8 cellular contexts compared by ENCODE assay signal in the genomic region with DNA sequence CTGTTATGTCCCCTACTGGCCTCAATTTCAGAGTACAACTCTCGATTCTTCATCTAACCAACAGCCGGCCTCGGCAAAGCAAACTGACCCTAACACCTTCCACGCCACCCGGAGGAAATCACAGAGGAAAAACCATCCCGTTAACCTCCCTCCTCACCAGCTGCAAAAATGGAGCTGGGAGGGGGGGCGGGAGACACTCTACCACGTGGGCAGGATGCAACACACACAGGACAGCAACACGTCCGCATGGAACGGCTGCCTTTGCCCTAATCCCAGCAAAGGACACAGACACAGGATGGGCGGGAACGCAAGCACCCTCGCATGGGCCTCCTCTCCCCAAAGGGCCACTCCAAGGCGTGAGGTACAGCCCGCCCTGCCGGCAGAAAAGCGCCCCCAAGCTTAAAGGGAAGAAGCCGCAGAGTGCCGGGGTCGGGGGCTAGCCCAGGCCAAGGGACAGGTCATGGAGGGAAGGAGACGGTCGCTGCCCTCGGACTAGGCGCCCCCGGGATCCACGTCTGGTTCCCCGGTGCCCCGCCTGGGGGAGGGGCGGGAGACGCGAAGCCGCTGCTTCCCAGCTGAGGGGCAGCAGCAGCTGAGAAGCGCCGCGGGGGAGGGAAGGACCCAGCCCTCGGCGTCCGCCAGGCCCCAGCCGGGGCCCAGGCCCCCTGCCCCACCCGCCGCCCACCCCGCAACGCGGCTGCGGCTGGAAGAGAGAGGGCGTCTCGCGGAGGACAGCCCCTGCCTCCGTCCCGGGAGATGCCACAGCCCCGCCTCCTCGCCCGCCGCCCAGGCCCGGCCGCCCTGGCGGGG. TPM values are rescaled to one million over a fixed set of nuclear protein-coding genes. Genes with fewer than 3 reads are reported as not detected.
DNase-seq lines count a peak whose midpoint lies in the region; ATAC-seq, FAIRE-seq and TF ChIP-seq lines count a peak whose summit lies in the region.

No MANE protein-coding gene starts in this region.

- peak overlapping the region; percentile 99 for H2AFZ ChIP-seq in GM12878 (ENCODE audit: control insufficient read depth, low read depth, low read length)

- H4K20me1 ChIP-seq in GM12878 (ENCODE audit: control insufficient read depth, insufficient read depth), result no peaks in the 10 kb centered on the region

- peak overlapping the region; percentile 88 for H3K4me2 ChIP-seq in GM12878 (ENCODE audit: control insufficient read depth, insufficient read depth)

- H3K9me3 ChIP-seq in GM12878 (replicated peaks; ENCODE audit: control insufficient read depth, insufficient read depth, low read length), result no peaks in the 10 kb centered on the region; the same call in 1 of the 3 replicates

- no peak for TF ChIP-seq EP300 in GM12878 (IDR thresholded peaks at IDR 0.05; ENCODE audit: borderline replicate concordance in 1 of 2, control insufficient read depth in 1 of 2, low read depth in 2 of 2, low read length in 2 of 2)

- SMC1A ChIA-PET in GM12878 (lab: Charles Lee; ENCODE audit: uncharacterized antibody, unreplicated experiment), result interaction anchor here (0.7 to 2.8 kb wide), 10 partner anchors 9 to 356 kb away, joined by 3 to 10 read pairs (median 4); no protein-coding TSS in a partner anchor

- RAD21 ChIA-PET in GM12878 (lab: Charles Lee; ENCODE audit: unreplicated experiment), result interaction anchor here (0.9 to 1.9 kb wide), 9 partner anchors 17 to 161 kb away, joined by 3 to 8 read pairs (median 4); a partner anchor contains a TSS

- H3K27ac ChIP-seq in GM12878 (ENCODE audit: control insufficient read depth, insufficient read depth), result peak overlapping the region; percentile 85

- intact Hi-C loops in GM12878 (cut with micrococcal nuclease; ENCODE audit: unreplicated experiment), result loop anchor here (5.0 kb wide), 2 partner anchors 142 to 157 kb away; no protein-coding TSS in a partner anchor

- H3K79me2 ChIP-seq in GM12878 (ENCODE audit: control insufficient read depth, insufficient read depth, low read length), result peaks cover 68% of the 10 kb centered on the region

- WGBS in GM12878 (ENCODE audit: insufficient coverage, insufficient replicate concordance, low lambda C conversion rate, missing lambda C conversion rate), result 1% methylated on average over 42 of the region's 58 CpGs

- in situ Hi-C loops in GM12878 (cut with MboI), result no loop called here

- peak overlapping the region; percentile 75 for H3K9ac ChIP-seq in GM12878 (ENCODE audit: control insufficient read depth, insufficient read depth, low read length)

- DNase-seq in DMS79 (lab: John Stamatoyannopoulos, UW), result peak; percentile 26
- DNase-seq in GM12878 (ENCODE audit: low read depth, low spot score), result no peak
- peak; percentile 28 for DNase-seq in iPS DF 19.7 (ENCODE audit: low read depth, low spot score)
- DNase-seq in retinal pigment epithelial cell (ENCODE audit: low read depth), result no peak
- DNase-seq in mesenteric fat pad (ENCODE audit: low spot score), result no peak

- peak; percentile 65 for ATAC-seq in GM19455 (IDR thresholded peaks at IDR 0.05; ENCODE audit: unreplicated experiment)
- peak; percentile 29 for ATAC-seq in HG03469 (IDR thresholded peaks at IDR 0.05; ENCODE audit: unreplicated experiment)
- peak; percentile 70 for ATAC-seq in GM12878

- CTCF ChIA-PET in GM12878 (lab: Yijun Ruan, JAX), result interaction anchor here (0.6 to 3.3 kb wide), 10 partner anchors 9 to 818 kb away, joined by 3 to 15 read pairs (median 5); no protein-coding TSS in a partner anchor

- peak overlapping the region; percentile 92 for H3K4me3 ChIP-seq in GM12878
- peak overlapping the region; percentile 92 for H3K4me3 ChIP-seq in retinal pigment epithelial cell (ENCODE audit: low read length)

- no peak for TF ChIP-seq POLR2A in GM12878 (IDR thresholded peaks at IDR 0.05; ENCODE audit: low read depth, low read length)

- H3K27me3 ChIP-seq in GM12878 (replicated peaks in 1 of 2; ENCODE audit: control insufficient read depth in 2 of 2, insufficient read depth in 2 of 2, low read length in 1 of 2), result no peaks in the 10 kb centered on the region

- no TSS peak for BruUV-seq in GM12878 (replicated peaks; lab: Mats Ljungman, UMichigan)

- POLR2A ChIA-PET in GM12878 (lab: Charles Lee), result interaction anchor here (0.6 to 1.6 kb wide), 5 partner anchors 9 to 432 kb away, joined by 3 to 5 read pairs (median 3); a partner anchor contains a TSS

- TF ChIP-seq CTCF in GM12878 (IDR thresholded peaks at IDR 0.05 in 2 of 3, conservative IDR thresholded peaks at IDR 0.05 in 1 of 3; ENCODE audit: control insufficient read depth in 2 of 3, extremely low read depth in 1 of 3, insufficient read depth in 1 of 3, low read depth in 3 of 3, low read length in 3 of 3) (peak in 2 of 3 experiments; percentile 5 to 25; a peak in 2 of 6 replicates), retinal pigment epithelial cell (conservative IDR thresholded peaks at IDR 0.05; ENCODE audit: low read depth, low read length) (peak; percentile 26)

- H3K4me1 ChIP-seq in GM12878 (ENCODE audit: control insufficient read depth, insufficient read depth, low read length), result no peaks in the 10 kb centered on the region

- FAIRE-seq in GM12878 (lab: Jason Lieb, UNC), result no peak

- TF ChIP-seq RAD21 in GM12878 (IDR thresholded peaks at IDR 0.05; ENCODE audit: insufficient read depth, low read depth, low read length), result no peak; the same call in 1 of the 2 replicates

- H3K36me3 ChIP-seq in GM12878 (ENCODE audit: control insufficient read depth in 2 of 2, insufficient read depth in 2 of 2, low read length in 1 of 2), result no peaks in the 10 kb centered on the region; a peak in 1 of 4 replicates

TF ChIP-seq in GM12878, 131 proteins besides CTCF, POLR2A, EP300 and RAD21 (continues in another document):
- no peak for TF ChIP-seq FOS (IDR thresholded peaks at IDR 0.05; ENCODE audit: borderline replicate concordance, extremely low read depth, insufficient read length)
- TF ChIP-seq, protein P1, sequence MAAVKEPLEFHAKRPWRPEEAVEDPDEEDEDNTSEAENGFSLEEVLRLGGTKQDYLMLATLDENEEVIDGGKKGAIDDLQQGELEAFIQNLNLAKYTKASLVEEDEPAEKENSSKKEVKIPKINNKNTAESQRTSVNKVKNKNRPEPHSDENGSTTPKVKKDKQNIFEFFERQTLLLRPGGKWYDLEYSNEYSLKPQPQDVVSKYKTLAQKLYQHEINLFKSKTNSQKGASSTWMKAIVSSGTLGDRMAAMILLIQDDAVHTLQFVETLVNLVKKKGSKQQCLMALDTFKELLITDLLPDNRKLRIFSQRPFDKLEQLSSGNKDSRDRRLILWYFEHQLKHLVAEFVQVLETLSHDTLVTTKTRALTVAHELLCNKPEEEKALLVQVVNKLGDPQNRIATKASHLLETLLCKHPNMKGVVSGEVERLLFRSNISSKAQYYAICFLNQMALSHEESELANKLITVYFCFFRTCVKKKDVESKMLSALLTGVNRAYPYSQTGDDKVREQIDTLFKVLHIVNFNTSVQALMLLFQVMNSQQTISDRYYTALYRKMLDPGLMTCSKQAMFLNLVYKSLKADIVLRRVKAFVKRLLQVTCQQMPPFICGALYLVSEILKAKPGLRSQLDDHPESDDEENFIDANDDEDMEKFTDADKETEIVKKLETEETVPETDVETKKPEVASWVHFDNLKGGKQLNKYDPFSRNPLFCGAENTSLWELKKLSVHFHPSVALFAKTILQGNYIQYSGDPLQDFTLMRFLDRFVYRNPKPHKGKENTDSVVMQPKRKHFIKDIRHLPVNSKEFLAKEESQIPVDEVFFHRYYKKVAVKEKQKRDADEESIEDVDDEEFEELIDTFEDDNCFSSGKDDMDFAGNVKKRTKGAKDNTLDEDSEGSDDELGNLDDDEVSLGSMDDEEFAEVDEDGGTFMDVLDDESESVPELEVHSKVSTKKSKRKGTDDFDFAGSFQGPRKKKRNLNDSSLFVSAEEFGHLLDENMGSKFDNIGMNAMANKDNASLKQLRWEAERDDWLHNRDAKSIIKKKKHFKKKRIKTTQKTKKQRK (IDR thresholded peaks at IDR 0.05; ENCODE audit: low read depth, low read length), result no peak

RNA-seq across cellular contexts. Expression of a gene that starts 0.6 kb away (rescaled TPM):
- 15.3 TPM for polyA plus RNA-seq in PFSK-1 (2012; ENCODE audit: insufficient read length, low read depth)
- 144 and 151 TPM in 2 replicates for total RNA-seq in GM12878 (2013; cell fraction: nucleolus; rRNA removed)
- total RNA-seq in GM12878 (2014; rRNA removed), result 28.3 and 34.8 TPM in 2 replicates
- total RNA-seq in GM12878 (2014; rRNA removed; fragmentation: Illumina TruSeq; extraction: Trizol), result 20.5 and 22.4 TPM in 2 replicates
- 33.6 and 36.8 TPM in 2 replicates for total RNA-seq in GM12878 (2021)
- 15.0 TPM for polyA plus RNA-seq in GM12878 (2011; ENCODE audit: low read depth)
- polyA plus RNA-seq in GM12878 (2011; rRNA removed), result 41.5 and 54.2 TPM in 2 replicates
- 28.5 and 39.6 TPM in 2 replicates for polyA plus RNA-seq in GM12878 (2011; cell fraction: cytosol; rRNA removed)
- polyA plus RNA-seq in GM12878 (2011; cell fraction: nucleus; rRNA removed), result 36.5 and 45.8 TPM in 2 replicates
- polyA plus RNA-seq in GM12878 (2012), result 19.1 and 20.8 TPM in 2 replicates
- polyA plus RNA-seq in GM12878 (2014; fragmentation: Illumina TruSeq; extraction: Trizol), result 31.7 and 35.5 TPM in 2 replicates
- 10 to 100 TPM in 1 of 2 experiments, 1 to 10 TPM in 1; 9.5 to 11.9 TPM for polyA plus RNA-seq in GM12878 (2014; fragmentation: Nextera tagmentation; extraction: Ambion mirVana)
- polyA plus RNA-seq in GM12878 (2014; rRNA removed), result 19.1 and 19.8 TPM in 2 replicates
- polyA plus RNA-seq in GM12878 (2016; fragmentation: Nextera tagmentation; extraction: Ambion mirVana), result 10 to 100 TPM; 19.1 to 27.0 TPM
- polyA minus RNA-seq in GM12878 (2011; rRNA and poly(A)+ RNA removed), result 43.4 and 84.0 TPM in 2 replicates
- polyA minus RNA-seq in GM12878 (2011; cell fraction: cytosol; rRNA and poly(A)+ RNA removed), result 14.7 and 19.4 TPM in 2 replicates
- polyA minus RNA-seq in GM12878 (2011; cell fraction: nucleus; rRNA and poly(A)+ RNA removed), result 34.6 and 42.6 TPM in 2 replicates
- total RNA-seq in mesenteric fat pad, result 62.1 TPM

RNA-seq across cellular contexts. Expression of a gene that starts 46.1 kb away (rescaled TPM):
- not detected for polyA plus RNA-seq in PFSK-1 (2012; ENCODE audit: insufficient read length, low read depth)
- 0.22 and 0.52 TPM in 2 replicates for total RNA-seq in GM12878 (2013; cell fraction: nucleolus; rRNA removed)
- total RNA-seq in GM12878 (2014; rRNA removed), result 0.16 and 0.45 TPM in 2 replicates
- total RNA-seq in GM12878 (2014; rRNA removed; fragmentation: Illumina TruSeq; extraction: Trizol), result 0.04 and 0.05 TPM in 2 replicates
- total RNA-seq in GM12878 (2021), result 0.05 and 0.19 TPM in 2 replicates
- 1.8 TPM for polyA plus RNA-seq in GM12878 (2011; ENCODE audit: low read depth)
- 0.45 and 0.52 TPM in 2 replicates for polyA plus RNA-seq in GM12878 (2011; rRNA removed)
- 0.27 and 0.42 TPM in 2 replicates for polyA plus RNA-seq in GM12878 (2011; cell fraction: cytosol; rRNA removed)
- 0.16 and 0.25 TPM in 2 replicates for polyA plus RNA-seq in GM12878 (2011; cell fraction: nucleus; rRNA removed)
- 1.8 and 4.4 TPM in 2 replicates for polyA plus RNA-seq in GM12878 (2012)
- 0.41 and 0.59 TPM in 2 replicates for polyA plus RNA-seq in GM12878 (2014; fragmentation: Illumina TruSeq; extraction: Trizol)
- polyA plus RNA-seq in GM12878 (2014; fragmentation: Nextera tagmentation; extraction: Ambion mirVana), result under 1 TPM; 0.07 to 0.10 TPM
- polyA plus RNA-seq in GM12878 (2014; rRNA removed), result 0.01 and 0.05 TPM in 2 replicates
- polyA plus RNA-seq in GM12878 (2016; fragmentation: Nextera tagmentation; extraction: Ambion mirVana), result under 1 TPM; 0.01 to 0.17 TPM
- polyA minus RNA-seq in GM12878 (2011; rRNA and poly(A)+ RNA removed), result 0.41 and 0.95 TPM in 2 replicates
- 0.21 and 0.27 TPM in 2 replicates for polyA minus RNA-seq in GM12878 (2011; cell fraction: cytosol; rRNA and poly(A)+ RNA removed)
- polyA minus RNA-seq in GM12878 (2011; cell fraction: nucleus; rRNA and poly(A)+ RNA removed), result 0.24 and 0.29 TPM in 2 replicates
- 0.39 TPM for total RNA-seq in mesenteric fat pad

Comparison
In these comparisons a context has a peak if more than half of its experiments do, and no peak if none do; other contexts are left out.
1. DNase-seq: peak in DMS79 (single experiment) and iPS DF 19.7 (single experiment); none in GM12878 (single experiment), retinal pigment epithelial cell (single experiment) and mesenteric fat pad (single experiment).
2. Peak in every context shown above with its lines, with median percentiles within 50 percentile points of each other: ATAC-seq.